In genomic region chr3:66432767-66433521, GRCh38 we compare ENCODE assay signal across 18 cellular contexts.
DNase-seq lines count a peak whose midpoint lies in the region; ATAC-seq and TF ChIP-seq lines count a peak whose summit lies in the region.
"Had no signal": no experiment of that assay in that cellular context is flagged by ENCODE, and none has a peak within 500 bp of the region (broad histone marks: within the 10 kb centered on the region; RNA-seq: fewer than 3 reads in every experiment).

No MANE protein-coding gene starts in this region.

- CTCF ChIA-PET in naive thymus-derived CD4-positive, alpha-beta T cell (lab: Charles Lee): no interaction called here

- no peaks in the 10 kb centered on the region for H3K36me3 ChIP-seq in KOPT-K1 (ENCODE audit: insufficient read depth, low read length)
- H3K36me3 ChIP-seq in naive thymus-derived CD4-positive, alpha-beta T cell (ENCODE audit: control insufficient read depth in 2 of 3, insufficient read depth in 3 of 3, low read length in 3 of 3): no peaks in the 10 kb centered on the region
- H3K36me3 ChIP-seq: colonic mucosa had no signal

- H3K27ac Mint-ChIP-seq in naive thymus-derived CD4-positive, alpha-beta T cell: peak overlapping the region in 1 of 9 donors; percentile 15
- H3K27ac Mint-ChIP-seq: activated CD4-positive, alpha-beta memory T cell treated with anti-CD3 and anti-CD28 coated beads for 36 hours; naive thymus-derived CD8-positive, alpha-beta T cell; T-cell had no signal

- TF ChIP-seq CTCF in choroid plexus epithelial cell (conservative IDR thresholded peaks at IDR 0.05; ENCODE audit: low read depth, low read length): no peak

- H3K27me3 Mint-ChIP-seq in naive thymus-derived CD4-positive, alpha-beta T cell: no peaks in the 10 kb centered on the region
- H3K27me3 Mint-ChIP-seq: activated CD4-positive, alpha-beta memory T cell treated with anti-CD3 and anti-CD28 coated beads for 36 hours; T-cell had no signal

- H3K4me3 Mint-ChIP-seq in naive thymus-derived CD4-positive, alpha-beta T cell: peak overlapping the region in 2 of 10 donors; percentile 31 to 37
- H3K4me3 Mint-ChIP-seq: activated CD4-positive, alpha-beta memory T cell treated with anti-CD3 and anti-CD28 coated beads for 36 hours; activated T-cell treated with anti-CD3 and anti-CD28 coated beads, Interleukin-2, amount 50 U/mL, for 4 hours; T-cell had no signal

- peaks cover 21 to 46% (median 36%) of the 10 kb centered on the region in 7 donors for H3K4me1 Mint-ChIP-seq in naive thymus-derived CD4-positive, alpha-beta T cell

- intact Hi-C loops in naive thymus-derived CD4-positive, alpha-beta T cell (cut with micrococcal nuclease): no loop called here

- H3K27ac ChIP-seq in KOPT-K1 (ENCODE audit: low read depth, low read length, poor library complexity, severe bottlenecking): peak overlapping the region; percentile 52
- no peak overlapping the region for H3K27ac ChIP-seq in naive thymus-derived CD4-positive, alpha-beta T cell (ENCODE audit: low read depth, low read length)
- H3K27ac ChIP-seq in temporal lobe (ENCODE audit: low read depth, low read length): peak overlapping the region; percentile 39
- H3K27ac ChIP-seq: colonic mucosa had no signal

- no peak overlapping the region for H3K4me3 ChIP-seq in choroid plexus epithelial cell (ENCODE audit: low read depth, low read length)
- H3K4me3 ChIP-seq in naive thymus-derived CD4-positive, alpha-beta T cell (ENCODE audit: low read length): no peak overlapping the region
- H3K4me3 ChIP-seq: colonic mucosa had no signal

- peak; percentile 16 for DNase-seq in choroid plexus epithelial cell (ENCODE audit: low read depth)
- DNase-seq in naive thymus-derived CD4-positive, alpha-beta T cell: no peak
- DNase-seq in erythroblast (lab: John Stamatoyannopoulos, UW): no peak
- DNase-seq: activated CD4-positive, alpha-beta memory T cell treated with anti-CD3 and anti-CD28 coated beads for 36 hours; activated T-cell treated with anti-CD3 and anti-CD28 coated beads, Interleukin-2, amount 50 U/mL, for 4 hours; colonic mucosa; islet precursor cell; KG1; naive thymus-derived CD8-positive, alpha-beta T cell; NCI-H1092 treated with DMSO at 0.1 percent for 48 hours; NCI-H2029 treated with DMSO at 0.1 percent for 48 hours; NCI-H446 treated with DMSO at 0.1 percent for 48 hours; T-cell had no signal

- no peaks in the 10 kb centered on the region for H3K9me3 ChIP-seq in KOPT-K1 (ENCODE audit: insufficient read depth, low read length, poor library complexity, severe bottlenecking)
- no peaks in the 10 kb centered on the region for H3K9me3 ChIP-seq in naive thymus-derived CD4-positive, alpha-beta T cell (ENCODE audit: control insufficient read depth in 2 of 3, low read length in 3 of 3)
- H3K9me3 ChIP-seq: colonic mucosa had no signal

- no peaks in the 10 kb centered on the region for H3K27me3 ChIP-seq in naive thymus-derived CD4-positive, alpha-beta T cell (ENCODE audit: control insufficient read depth in 2 of 2, insufficient read depth in 2 of 2, low read length in 2 of 2)
- H3K27me3 ChIP-seq: colonic mucosa had no signal

- TF ChIP-seq POLR2A in erythroblast (IDR thresholded peaks at IDR 0.05; ENCODE audit: low read length): no peak

- H3K4me1 ChIP-seq in naive thymus-derived CD4-positive, alpha-beta T cell (ENCODE audit: control insufficient read depth in 2 of 2, insufficient read depth in 2 of 2, low read length in 2 of 2): peaks cover 0 to 4% of the 10 kb centered on the region in 2 donors
- H3K4me1 ChIP-seq: colonic mucosa had no signal

- H3K9me3 Mint-ChIP-seq in naive thymus-derived CD4-positive, alpha-beta T cell: no peaks in the 10 kb centered on the region
- H3K9me3 Mint-ChIP-seq: activated CD4-positive, alpha-beta memory T cell treated with anti-CD3 and anti-CD28 coated beads for 36 hours; activated naive CD4-positive, alpha-beta T cell treated with anti-CD3 and anti-CD28 coated beads, Interleukin-2, amount 50 U/mL, for 72 hours; activated T-cell treated with anti-CD3 and anti-CD28 coated beads, Interleukin-2, amount 50 U/mL, for 4 hours; naive thymus-derived CD8-positive, alpha-beta T cell; T-cell had no signal

- peaks cover 0 to 25% (median 16%) of the 10 kb centered on the region in 5 donors for H3K36me3 Mint-ChIP-seq in naive thymus-derived CD4-positive, alpha-beta T cell
- H3K36me3 Mint-ChIP-seq: naive thymus-derived CD8-positive, alpha-beta T cell had no signal

- ATAC-seq in naive thymus-derived CD4-positive, alpha-beta T cell: peak; percentile 10
- ATAC-seq in GM21528 (IDR thresholded peaks at IDR 0.05; ENCODE audit: low FRiP score, unreplicated experiment): no peak
- no peak for ATAC-seq in GM18867 (IDR thresholded peaks at IDR 0.05; ENCODE audit: unreplicated experiment)
- ATAC-seq: activated naive CD4-positive, alpha-beta T cell treated with anti-CD3 and anti-CD28 coated beads, Interleukin-2, amount 50 U/mL, for 72 hours; activated T-cell treated with anti-CD3 and anti-CD28 coated beads, Interleukin-2, amount 50 U/mL, for 4 hours; naive thymus-derived CD8-positive, alpha-beta T cell had no signal

- POLR2A ChIA-PET in naive thymus-derived CD4-positive, alpha-beta T cell (lab: Charles Lee): no interaction called here
